Comparison of ENCODE assay signal across 16 cellular contexts in the genomic region with DNA sequence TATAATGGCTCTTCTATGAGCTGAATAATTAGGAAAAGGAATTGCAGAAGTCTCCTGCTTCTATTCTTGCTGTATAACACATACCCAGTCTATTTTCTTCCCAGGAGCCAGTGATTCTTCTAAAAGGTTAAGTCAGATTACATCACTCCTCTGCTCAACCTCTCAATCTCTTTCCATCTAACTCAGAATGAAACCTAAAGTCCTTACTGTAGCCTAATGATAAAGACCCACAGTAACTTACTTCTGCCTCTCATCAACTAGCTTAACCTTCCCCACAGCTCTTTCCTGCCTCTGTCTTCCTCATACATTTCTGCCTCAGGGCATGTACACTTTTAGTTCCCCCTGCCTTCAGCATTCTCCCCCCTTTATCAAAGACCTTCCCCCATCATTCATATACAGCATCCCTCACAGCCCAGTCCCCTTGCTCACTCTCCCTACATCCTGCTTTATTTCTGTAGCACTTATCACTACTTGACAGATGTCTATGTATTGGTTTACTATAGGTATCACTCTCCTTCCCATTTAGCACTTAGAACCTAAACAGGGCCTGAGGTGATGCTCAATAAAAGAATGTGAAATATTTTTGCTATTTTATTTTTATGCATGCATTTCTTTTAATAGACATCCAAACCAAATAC. TPM values are rescaled to one million over a fixed set of nuclear protein-coding genes. Genes with fewer than 3 reads are reported as not detected.
DNase-seq lines count a peak whose midpoint lies in the region; ATAC-seq and TF ChIP-seq lines count a peak whose summit lies in the region.
"Had no signal": no experiment of that assay in that cellular context is flagged by ENCODE, and none has a peak within 500 bp of the region (broad histone marks: within the 10 kb centered on the region; RNA-seq: fewer than 3 reads in every experiment).

No MANE protein-coding gene starts in this region.

- H3K4me3 ChIP-seq in CD8-positive, alpha-beta T cell (ENCODE audit: low read depth, low read length) = no peak overlapping the region
- H3K4me3 ChIP-seq in ascending aorta = no peak overlapping the region
- H3K4me3 ChIP-seq: BLaER1 treated with 17β-estradiol and CSF1 and Interleukin-3, amounts not matched to agents 10 nM and 100 nM; hepatocyte; lung had no signal

- POLR2A ChIA-PET in CD8-positive, alpha-beta T cell (lab: Charles Lee) = no interaction called here

- no peaks in the 10 kb centered on the region for H3K4me1 Mint-ChIP-seq in CD8-positive, alpha-beta T cell (ENCODE audit: low read depth)

- H3K27ac Mint-ChIP-seq in CD8-positive, alpha-beta T cell = peak overlapping the region; percentile 34

- TF ChIP-seq CTCF in CD8-positive, alpha-beta T cell (IDR thresholded peaks at IDR 0.05) = no peak
- no peak for TF ChIP-seq CTCF in ascending aorta (IDR thresholded peaks at IDR 0.05)

- DNase-seq in CD8-positive, alpha-beta T cell = no peak
- DNase-seq in globus pallidus (ENCODE audit: low spot score) (peak; percentile 11), ascending aorta (ENCODE audit: low spot score in 2 of 2) (no peak), NCI-H2227 (lab: John Stamatoyannopoulos, UW; ENCODE audit: unreplicated experiment) (no peak)
- DNase-seq in stimulated activated CD4-positive, alpha-beta T cell treated with anti-CD3 and anti-CD28 coated beads, Interleukin-15, amount 100 ng/mL, for 24 hours = no peak
- DNase-seq: activated gamma-delta T cell; central memory CD4-positive, alpha-beta T cell; IMR-90; NCI-H1436 had no signal

- no peaks in the 10 kb centered on the region for H3K9me3 Mint-ChIP-seq in CD8-positive, alpha-beta T cell

- intact Hi-C loops in CD8-positive, alpha-beta T cell (cut with DNase I, micrococcal nuclease) = no loop called here
- intact Hi-C loops in ascending aorta (cut with DNase I) = no loop called here

- no peak overlapping the region for H3K4me3 Mint-ChIP-seq in CD8-positive, alpha-beta T cell

- peaks cover 15% of the 10 kb centered on the region for H3K36me3 ChIP-seq in CD8-positive, alpha-beta T cell (ENCODE audit: insufficient read depth, low read length)
- H3K36me3 ChIP-seq in ascending aorta = peaks cover 33 to 49% of the 10 kb centered on the region in 2 donors

- CTCF ChIA-PET in CD8-positive, alpha-beta T cell (lab: Charles Lee) = interaction anchor here (1.9 kb wide), 1 partner anchor 21 kb away, joined by 6 read pairs; no protein-coding TSS in a partner anchor

- TF ChIP-seq POLR2A in GM18505 (IDR thresholded peaks at IDR 0.05; ENCODE audit: borderline replicate concordance, extremely low read depth, insufficient read depth, insufficient read length) = no peak

- no peak for ATAC-seq in CD8-positive, alpha-beta T cell
- peak; percentile 56 for ATAC-seq in GM18505 (IDR thresholded peaks at IDR 0.05; ENCODE audit: unreplicated experiment)
- ATAC-seq in HG03095 (IDR thresholded peaks at IDR 0.05; ENCODE audit: unreplicated experiment) = peak; percentile 79
- no peak for ATAC-seq in HG02884 (IDR thresholded peaks at IDR 0.05; ENCODE audit: unreplicated experiment)
- ATAC-seq: esophagus mucosa had no signal

- no peaks in the 10 kb centered on the region for H3K9me3 ChIP-seq in CD8-positive, alpha-beta T cell (ENCODE audit: low read length)
- H3K9me3 ChIP-seq in ascending aorta = no peaks in the 10 kb centered on the region
- H3K9me3 ChIP-seq: BLaER1 treated with 17β-estradiol and CSF1 and Interleukin-3, amounts not matched to agents 10 nM and 100 nM had no signal

- no peaks in the 10 kb centered on the region for H3K4me1 ChIP-seq in CD8-positive, alpha-beta T cell (ENCODE audit: insufficient read depth, low read length)
- no peaks in the 10 kb centered on the region for H3K4me1 ChIP-seq in ascending aorta

- H3K27ac ChIP-seq in CD8-positive, alpha-beta T cell (ENCODE audit: low read depth, low read length) = no peak overlapping the region
- no peak overlapping the region for H3K27ac ChIP-seq in ascending aorta
- H3K27ac ChIP-seq: BLaER1 treated with 17β-estradiol and CSF1 and Interleukin-3, amounts not matched to agents 10 nM and 100 nM; hepatocyte had no signal

- peaks cover 66% of the 10 kb centered on the region for H3K36me3 Mint-ChIP-seq in CD8-positive, alpha-beta T cell

- no peaks in the 10 kb centered on the region for H3K27me3 Mint-ChIP-seq in CD8-positive, alpha-beta T cell (ENCODE audit: low read depth)

- no peaks in the 10 kb centered on the region for H3K27me3 ChIP-seq in CD8-positive, alpha-beta T cell (ENCODE audit: insufficient read depth, low read length)
- no peaks in the 10 kb centered on the region for H3K27me3 ChIP-seq in ascending aorta
- H3K27me3 ChIP-seq: BLaER1 treated with 17β-estradiol and CSF1 and Interleukin-3, amounts not matched to agents 10 nM and 100 nM; hepatocyte had no signal

RNA-seq across cellular contexts. Expression of a gene that starts 28.5 kb away (rescaled TPM):
- total RNA-seq in CD8-positive, alpha-beta T cell = 10 to 100 TPM; 34.7 to 35.0 TPM
- total RNA-seq in ascending aorta = 12.7 TPM

RNA-seq across cellular contexts. Expression of a gene that starts 39.5 kb away (rescaled TPM):
- 10 to 100 TPM; 29.2 to 36.1 TPM for total RNA-seq in CD8-positive, alpha-beta T cell
- 22.1 TPM for total RNA-seq in ascending aorta

Comparison
In these comparisons a context has a peak if more than half of its experiments do, and no peak if none do; other contexts are left out.
1. ATAC-seq: peak in GM18505 (single experiment) and HG03095 (single experiment); none in CD8-positive, alpha-beta T cell (single experiment) and HG02884 (single experiment).